ENCODE assay signal across 7 cellular contexts in genomic region chr9:87792831-87793288, GRCh38.
DNase-seq lines count a peak whose midpoint lies in the region; ATAC-seq, FAIRE-seq and TF ChIP-seq lines count a peak whose summit lies in the region.

No MANE protein-coding gene starts in this region.

- H3K36me3 ChIP-seq in K562 (ENCODE audit: control insufficient read depth, insufficient read depth, low read length) (no peaks in the 10 kb centered on the region), liver (ENCODE audit: control insufficient read depth in 4 of 4, insufficient read depth in 3 of 4, low read depth in 1 of 4, low read length in 3 of 4) (no peaks in the 10 kb centered on the region)

- peak; percentile 84 for TF ChIP-seq EP300 in K562 (IDR thresholded peaks at IDR 0.05; ENCODE audit: low read length)

- CTCF ChIA-PET in K562 (lab: Yijun Ruan, JAX; ENCODE audit: low intra/inter-chr PET ratio), result no interaction called here

- TF ChIP-seq CTCF in K562 (IDR thresholded peaks at IDR 0.05 in 2 of 3, conservative IDR thresholded peaks at IDR 0.05 in 1 of 3; ENCODE audit: insufficient read depth in 2 of 3, low read depth in 1 of 3, low read length in 3 of 3) (peak; percentile 42 to 58 (median 49)), liver (IDR thresholded peaks at IDR 0.05; ENCODE audit: low read depth, low read length, missing input control) (no peak)

- no peaks in the 10 kb centered on the region for H3K79me2 ChIP-seq in K562 (ENCODE audit: control insufficient read depth, insufficient read depth, low read length)

- H3K9ac ChIP-seq in K562 (ENCODE audit: insufficient read depth in 1 of 2, low read depth in 2 of 2, low read length in 2 of 2), result peak overlapping the region in 1 of 2 experiments; percentile 74; a peak in 2 of 4 replicates
- H3K9ac ChIP-seq in liver (ENCODE audit: low read depth in 1 of 2, low read length in 2 of 2), result no peak overlapping the region

- in situ Hi-C loops in K562 (cut with MboI), result no loop called here

- H3K4me1 ChIP-seq in K562 (replicated peaks in 1 of 2; ENCODE audit: control insufficient read depth in 2 of 2, insufficient read depth in 2 of 2, low read length in 2 of 2) (peaks cover 19 to 66% of the 10 kb centered on the region in 2 experiments; a peak in 4 of 5 replicates), liver (ENCODE audit: control insufficient read depth in 4 of 4, insufficient read depth in 4 of 4, low read length in 3 of 4) (peaks cover 2 to 8% (median 6%) of the 10 kb centered on the region in 4 donors)

- WGBS in K562 (ENCODE audit: insufficient coverage, low coverage, missing lambda C conversion rate), result 0% methylated on average over 6 of the region's 6 CpGs
- 77% methylated on average over 6 of the region's 6 CpGs for WGBS in liver

- intact Hi-C loops in K562 (cut with micrococcal nuclease), result loop anchor here (1.0 kb wide), 1 partner anchor 17 kb away; no protein-coding TSS in a partner anchor

- POLR2A ChIA-PET in K562 (lab: Yijun Ruan, JAX), result interaction anchor here (0.6 to 2.4 kb wide), 10 partner anchors 9 to 233 kb away, joined by 3 to 9 read pairs (median 3); partner anchors contain the start of gene CTSL

- no peaks in the 10 kb centered on the region for H3K27me3 ChIP-seq in K562 (ENCODE audit: control insufficient read depth in 2 of 2, insufficient read depth in 2 of 2, low read length in 2 of 2)
- no peaks in the 10 kb centered on the region for H3K27me3 ChIP-seq in liver (ENCODE audit: control insufficient read depth in 4 of 4, insufficient read depth in 4 of 4, low read length in 3 of 4)

- peak; percentile 91 for DNase-seq in RCC 7860 (ENCODE audit: low spot score)
- peak; percentile 79 to 94 (median 83) for DNase-seq in K562 (ENCODE audit: extremely low read depth in 1 of 4, low spot score in 3 of 4)
- DNase-seq in stromal cell of bone marrow (ENCODE audit: low read depth), result peak; percentile 93
- no peak for DNase-seq in activated gamma-delta T cell treated with Interleukin-2 at 50 U/mL for 16 hours

- FAIRE-seq in RCC 7860 (lab: Jason Lieb, UNC) (peak; percentile 89), K562 (lab: Jason Lieb, UNC) (peak; percentile 99)

- H2AFZ ChIP-seq in K562 (ENCODE audit: low read depth, low read length), result peak overlapping the region; percentile 73

- peak; percentile 38 to 58; a peak in 3 of 4 replicates for TF ChIP-seq RAD21 in K562 (CRISPR knock-in tag; conservative IDR thresholded peaks at IDR 0.05 in 1 of 2, IDR thresholded peaks at IDR 0.05 in 1 of 2)
- TF ChIP-seq RAD21 in liver (IDR thresholded peaks at IDR 0.05), result no peak

- H3K27ac ChIP-seq in K562 (ENCODE audit: extremely low read depth, low read depth, low read length), result peak overlapping the region; percentile 88
- peak overlapping the region; percentile 69 to 87 for H3K27ac ChIP-seq in liver (ENCODE audit: low read depth in 1 of 2, low read length in 2 of 2)

- no peaks in the 10 kb centered on the region for H3K9me1 ChIP-seq in K562 (ENCODE audit: control insufficient read depth, insufficient read depth, low read length)

- peak overlapping the region; percentile 64 for H3K4me2 ChIP-seq in K562 (ENCODE audit: insufficient read depth, low read length)

- no peaks in the 10 kb centered on the region for H4K20me1 ChIP-seq in K562 (replicated peaks; ENCODE audit: control insufficient read depth, insufficient read depth, low read length)

- no peaks in the 10 kb centered on the region for H3K9me3 ChIP-seq in K562 (replicated peaks; ENCODE audit: control insufficient read depth, insufficient read depth, low read depth, low read length)
- H3K9me3 ChIP-seq in liver (ENCODE audit: control insufficient read depth in 4 of 4, low read length in 3 of 4), result no peaks in the 10 kb centered on the region

- ATAC-seq in GM18870 (IDR thresholded peaks at IDR 0.05; ENCODE audit: unreplicated experiment), result peak; percentile 90
- peak; percentile 83 for ATAC-seq in HG02981 (IDR thresholded peaks at IDR 0.05; ENCODE audit: unreplicated experiment)
- ATAC-seq in K562, result peak; percentile 96

- H3K4me3 ChIP-seq in K562, result no peak overlapping the region; the same call in 1 of the 2 replicates
- H3K4me3 ChIP-seq in liver (ENCODE audit: low read depth in 1 of 3, low read length in 3 of 3), result no peak overlapping the region

- no TSS peak for BruUV-seq in K562 (replicated peaks; lab: Mats Ljungman, UMichigan)

- TF ChIP-seq POLR2A in K562 (conservative IDR thresholded peaks at IDR 0.05), result peak; percentile 77

TF ChIP-seq in K562, 482 proteins besides CTCF, POLR2A, EP300 and RAD21 (continues in another document):
- TF ChIP-seq RCOR1 (IDR thresholded peaks at IDR 0.05; ENCODE audit: borderline replicate concordance in 1 of 2, low read depth in 2 of 2, low read length in 2 of 2), result peak in 1 of 2 experiments; percentile 72; a peak in 1 of 4 replicates
- TF ChIP-seq TEAD4 (IDR thresholded peaks at IDR 0.05; ENCODE audit: low read length), result peak; percentile 52; the same call in 1 of the 2 replicates
- TF ChIP-seq TEAD4 (CRISPR knock-in tag; IDR thresholded peaks at IDR 0.05; ENCODE audit: borderline replicate concordance), result no peak
- peak; percentile 53; the same call in 1 of the 2 replicates for TF ChIP-seq NBN (IDR thresholded peaks at IDR 0.05; ENCODE audit: low read depth)
- TF ChIP-seq ASH1L (IDR thresholded peaks at IDR 0.05; ENCODE audit: borderline replicate concordance, low read depth, partially characterized antibody), result no peak
- TF ChIP-seq MBD2 (IDR thresholded peaks at IDR 0.05; ENCODE audit: borderline replicate concordance, low read depth), result no peak
- TF ChIP-seq CGGBP1 (CRISPR knock-in tag; IDR thresholded peaks at IDR 0.05), result no peak
- no peak for TF ChIP-seq KHSRP (IDR thresholded peaks at IDR 0.05)
- TF ChIP-seq ZFP36 (IDR thresholded peaks at IDR 0.05; ENCODE audit: low read depth, low read length, partially characterized antibody), result no peak
- TF ChIP-seq WHSC1 (IDR thresholded peaks at IDR 0.05; ENCODE audit: low read length), result no peak

TF ChIP-seq in liver, 16 proteins besides CTCF, POLR2A, EP300 and RAD21:
- TF ChIP-seq FOXA2 (IDR thresholded peaks at IDR 0.05) (no peak), REST (IDR thresholded peaks at IDR 0.05) (no peak), ATF3 (IDR thresholded peaks at IDR 0.05) (no peak), JUND (IDR thresholded peaks at IDR 0.05) (no peak)
